Comparison of ENCODE assay signal across 25 cellular contexts in genomic region chr2:157231476-157231875, GRCh38. TPM values are rescaled to one million over a fixed set of nuclear protein-coding genes. Genes with fewer than 3 reads are reported as not detected.
"Had no signal": no experiment of that assay in that cellular context is flagged by ENCODE, and none has a peak within 500 bp of the region (broad histone marks: within the 10 kb centered on the region; RNA-seq: fewer than 3 reads in every experiment).

No MANE protein-coding gene starts in this region.

- H3K9me3 Mint-ChIP-seq: activated CD4-positive, alpha-beta memory T cell treated with anti-CD3 and anti-CD28 coated beads for 36 hours; activated CD4-positive, alpha-beta T cell treated with anti-CD3 and anti-CD28 coated beads, Interleukin-2, amount 10 ng/mL, durations not matched to agents 7 days and 5 days; activated naive CD4-positive, alpha-beta T cell treated with anti-CD3 and anti-CD28 coated beads, Interleukin-2, amount 50 U/mL, for 72 hours; activated naive CD8-positive, alpha-beta T cell treated with anti-CD3 and anti-CD28 coated beads, Interleukin-2, amount 50 U/mL, for 24 hours; activated T-cell treated with anti-CD3 and anti-CD28 coated beads, Interleukin-2, amount 50 U/mL, for 4 hours had no signal

- H3K4me1 Mint-ChIP-seq: activated CD4-positive, alpha-beta T cell treated with anti-CD3 and anti-CD28 coated beads, Interleukin-2, amount 10 ng/mL, durations not matched to agents 7 days and 5 days; activated naive CD8-positive, alpha-beta T cell treated with anti-CD3 and anti-CD28 coated beads, Interleukin-2, amount 50 U/mL, for 24 hours; T-helper 17 cell had no signal

- ATAC-seq: activated naive CD4-positive, alpha-beta T cell treated with anti-CD3 and anti-CD28 coated beads, Interleukin-2, amount 50 U/mL, for 72 hours; activated naive CD8-positive, alpha-beta T cell treated with anti-CD3 and anti-CD28 coated beads, Interleukin-2, amount 50 U/mL, for 24 hours; activated T-cell treated with anti-CD3 and anti-CD28 coated beads, Interleukin-2, amount 50 U/mL, for 4 hours; T-helper 17 cell had no signal

- H3K27ac ChIP-seq: brain microvascular endothelial cell, cardiac muscle cell, KMS-11, Peyer's patch had no signal

- H3K27ac Mint-ChIP-seq: activated CD4-positive, alpha-beta memory T cell treated with anti-CD3 and anti-CD28 coated beads for 36 hours; activated CD4-positive, alpha-beta T cell treated with anti-CD3 and anti-CD28 coated beads, Interleukin-2, amount 10 ng/mL, durations not matched to agents 7 days and 5 days; activated naive CD4-positive, alpha-beta T cell treated with anti-CD3 and anti-CD28 coated beads, Interleukin-2, amount 50 U/mL, for 72 hours; activated naive CD8-positive, alpha-beta T cell treated with anti-CD3 and anti-CD28 coated beads, Interleukin-2, amount 50 U/mL, for 24 hours; T-helper 17 cell had no signal

- DNase-seq: activated CD4-positive, alpha-beta memory T cell treated with anti-CD3 and anti-CD28 coated beads for 36 hours; activated CD4-positive, alpha-beta T cell treated with anti-CD3 and anti-CD28 coated beads, Interleukin-2, amount 10 ng/mL, durations not matched to agents 7 days and 5 days; activated CD4-positive, CD25-positive, alpha-beta regulatory T cell; activated CD8-positive, alpha-beta memory T cell treated with anti-CD3 and anti-CD28 coated beads for 24 hours; activated effector memory CD4-positive, alpha-beta T cell treated with anti-CD3 and anti-CD28 coated beads, Interleukin-2, amount 50 U/mL, for 16 hours; activated naive CD4-positive, alpha-beta T cell treated with Interleukin-2 at 50 U/mL for 16 hours; activated naive CD8-positive, alpha-beta T cell treated with anti-CD3 and anti-CD28 coated beads, Interleukin-2, amount 50 U/mL, for 24 hours; activated T-cell treated with anti-CD3 and anti-CD28 coated beads, Interleukin-2, amount 50 U/mL, for 4 hours; brain microvascular endothelial cell; NCI-H1092; NCI-H1417; NCI-H1930; NCI-H2171; NCI-H345; NCI-H510A; NCI-H526 treated with DMSO at 0.1 percent for 48 hours; Peyer's patch; SHP77; T-helper 17 cell; T-helper 9 cell had no signal

- H3K36me3 Mint-ChIP-seq: activated CD4-positive, alpha-beta memory T cell treated with anti-CD3 and anti-CD28 coated beads for 36 hours; activated naive CD4-positive, alpha-beta T cell treated with anti-CD3 and anti-CD28 coated beads, Interleukin-2, amount 50 U/mL, for 72 hours had no signal

- H3K9me3 ChIP-seq: Peyer's patch had no signal

- H3K4me3 Mint-ChIP-seq: activated CD4-positive, alpha-beta memory T cell treated with anti-CD3 and anti-CD28 coated beads for 36 hours; activated CD4-positive, alpha-beta T cell treated with anti-CD3 and anti-CD28 coated beads, Interleukin-2, amount 10 ng/mL, durations not matched to agents 7 days and 5 days; activated naive CD8-positive, alpha-beta T cell treated with anti-CD3 and anti-CD28 coated beads, Interleukin-2, amount 50 U/mL, for 24 hours; activated T-cell treated with anti-CD3 and anti-CD28 coated beads, Interleukin-2, amount 50 U/mL, for 4 hours; T-helper 17 cell had no signal

- H3K4me3 ChIP-seq: cardiac muscle cell, Peyer's patch had no signal

- H3K4me1 ChIP-seq: Peyer's patch had no signal

- H3K9ac ChIP-seq: KMS-11 had no signal

- H3K4me2 ChIP-seq: KMS-11 had no signal

- H3K36me3 ChIP-seq: brain microvascular endothelial cell, cardiac muscle cell, Peyer's patch had no signal

- H3K27me3 ChIP-seq: brain microvascular endothelial cell, cardiac muscle cell, Peyer's patch had no signal

RNA-seq across cellular contexts. Expression of gene GALNT5, which starts 26.0 kb away (rescaled TPM):
- total RNA-seq: activated CD4-positive, alpha-beta memory T cell treated with anti-CD3 and anti-CD28 coated beads for 36 hours; activated CD4-positive, alpha-beta T cell treated with anti-CD3 and anti-CD28 coated beads, Interleukin-2, amount 10 ng/mL, durations not matched to agents 7 days and 5 days; MCF 10A; SK-MEL-5; T-helper 17 cell had no signal
